ENCODE assay signal across 12 cellular contexts in the genomic region with DNA sequence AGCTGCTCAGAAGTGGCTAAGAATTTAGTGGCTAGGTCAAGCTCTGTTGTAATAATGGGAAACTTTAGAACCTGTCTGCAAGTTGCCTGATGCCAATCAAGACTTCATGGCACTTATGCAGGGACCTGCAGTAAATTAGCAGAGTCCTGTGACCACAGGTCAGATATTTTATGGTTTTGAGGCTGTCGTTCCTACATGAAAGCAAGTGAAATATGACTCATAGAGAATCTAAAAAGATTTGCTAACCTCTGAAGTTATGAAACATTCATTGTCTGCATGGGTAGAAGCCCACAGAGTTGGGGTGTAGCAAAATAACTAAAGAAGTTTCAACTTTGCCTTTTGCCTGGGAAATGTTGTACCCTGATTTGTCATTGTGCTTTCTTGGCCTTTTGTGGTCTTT. TPM values are rescaled to one million over a fixed set of nuclear protein-coding genes. Genes with fewer than 3 reads are reported as not detected.
DNase-seq lines count a peak whose midpoint lies in the region; ATAC-seq and TF ChIP-seq lines count a peak whose summit lies in the region.
"Had no signal": no experiment of that assay in that cellular context is flagged by ENCODE, and none has a peak within 500 bp of the region (broad histone marks: within the 10 kb centered on the region; RNA-seq: fewer than 3 reads in every experiment).

No MANE protein-coding gene starts in this region.

- no peaks in the 10 kb centered on the region; the same call in none of the 2 replicates for H3K27me3 ChIP-seq in GM06990 (replicated peaks; ENCODE audit: control insufficient read depth, insufficient read depth, low read length)
- no peaks in the 10 kb centered on the region for H3K27me3 ChIP-seq in mammary epithelial cell (ENCODE audit: insufficient read depth, low read length)
- no peaks in the 10 kb centered on the region for H3K27me3 ChIP-seq in testis
- H3K27me3 ChIP-seq in suprapubic skin = no peaks in the 10 kb centered on the region

- H3K4me1 ChIP-seq in mammary epithelial cell (ENCODE audit: insufficient read depth, low read length) = no peaks in the 10 kb centered on the region
- H3K4me1 ChIP-seq in testis = no peaks in the 10 kb centered on the region
- H3K4me1 ChIP-seq in suprapubic skin = no peaks in the 10 kb centered on the region

- TF ChIP-seq CTCF in GM06990 (IDR thresholded peaks at IDR 0.05; ENCODE audit: insufficient read depth, low read length, poor library complexity, severe bottlenecking) (no peak), mammary epithelial cell (conservative IDR thresholded peaks at IDR 0.05 in 1 of 2, IDR thresholded peaks at IDR 0.05 in 1 of 2; ENCODE audit: extremely low read depth in 1 of 2, insufficient read depth in 1 of 2, low read depth in 1 of 2, low read length in 2 of 2) (no peak), testis (IDR thresholded peaks at IDR 0.05) (no peak), suprapubic skin (IDR thresholded peaks at IDR 0.05) (no peak)

- no peak overlapping the region for H3K27ac Mint-ChIP-seq in activated CD4-positive, alpha-beta memory T cell treated with anti-CD3 and anti-CD28 coated beads for 36 hours
- H3K27ac Mint-ChIP-seq: CD8-positive, alpha-beta T cell had no signal

- H3K4me2 ChIP-seq in mammary epithelial cell (ENCODE audit: insufficient read depth, low read depth, low read length) = no peak overlapping the region

- no peak overlapping the region for H3K4me3 Mint-ChIP-seq in activated CD4-positive, alpha-beta memory T cell treated with anti-CD3 and anti-CD28 coated beads for 36 hours
- H3K4me3 Mint-ChIP-seq: CD8-positive, alpha-beta T cell had no signal

- no peak for TF ChIP-seq POLR2A in testis (IDR thresholded peaks at IDR 0.05)
- no peak for TF ChIP-seq POLR2A in suprapubic skin (IDR thresholded peaks at IDR 0.05)

- DNase-seq in GM06990 (ENCODE audit: extremely low read depth, insufficient read length) (peak; percentile 71), mammary epithelial cell (peak; percentile 69), DMS 273 (lab: John Stamatoyannopoulos, UW; ENCODE audit: unreplicated experiment) (no peak), testis (no peak), suprapubic skin (ENCODE audit: low spot score in 2 of 2) (no peak)
- DNase-seq in activated CD4-positive, alpha-beta memory T cell treated with anti-CD3 and anti-CD28 coated beads for 36 hours = no peak
- DNase-seq: anterior cingulate cortex; CD8-positive, alpha-beta T cell; kidney had no signal

- BruUV-seq in mammary epithelial cell (replicated peaks; lab: Mats Ljungman, UMichigan) = no TSS peak

- ATAC-seq in GM21576 (IDR thresholded peaks at IDR 0.05; ENCODE audit: unreplicated experiment) (peak; percentile 92), HG03457 (IDR thresholded peaks at IDR 0.05; ENCODE audit: unreplicated experiment) (peak; percentile 78)
- ATAC-seq: CD8-positive, alpha-beta T cell had no signal

- TF ChIP-seq EP300 in suprapubic skin (IDR thresholded peaks at IDR 0.05) = no peak

- H3K36me3 Mint-ChIP-seq in activated CD4-positive, alpha-beta memory T cell treated with anti-CD3 and anti-CD28 coated beads for 36 hours = no peaks in the 10 kb centered on the region
- H3K36me3 Mint-ChIP-seq: CD8-positive, alpha-beta T cell had no signal

- no peaks in the 10 kb centered on the region for H4K20me1 ChIP-seq in mammary epithelial cell (ENCODE audit: insufficient read depth, low read length)

- H3K27me3 Mint-ChIP-seq in activated CD4-positive, alpha-beta memory T cell treated with anti-CD3 and anti-CD28 coated beads for 36 hours = no peaks in the 10 kb centered on the region

- POLR2A ChIA-PET in activated CD4-positive, alpha-beta memory T cell treated with anti-CD3 and anti-CD28 coated beads for 36 hours (lab: Charles Lee) = no interaction called here

- CTCF ChIA-PET in mammary epithelial cell (lab: Charles Lee; ENCODE audit: low non-redundant PET) = no interaction called here
- CTCF ChIA-PET in activated CD4-positive, alpha-beta memory T cell treated with anti-CD3 and anti-CD28 coated beads for 36 hours (lab: Charles Lee) = no interaction called here

- H3K9me3 ChIP-seq in mammary epithelial cell (replicated peaks; ENCODE audit: insufficient read depth, low read length) (peaks cover 8% of the 10 kb centered on the region), testis (no peaks in the 10 kb centered on the region), suprapubic skin (no peaks in the 10 kb centered on the region)

- H3K79me2 ChIP-seq in mammary epithelial cell (ENCODE audit: insufficient read depth, low read length) = no peaks in the 10 kb centered on the region

- no peaks in the 10 kb centered on the region for H3K9me3 Mint-ChIP-seq in activated CD4-positive, alpha-beta memory T cell treated with anti-CD3 and anti-CD28 coated beads for 36 hours
- H3K9me3 Mint-ChIP-seq: CD8-positive, alpha-beta T cell had no signal

- H2AFZ ChIP-seq in mammary epithelial cell (ENCODE audit: low read depth, low read length) = no peak overlapping the region

- in situ Hi-C loops in mammary epithelial cell (cut with MboI; ENCODE audit: low sequenced_read_pairs in 2 of 2) = no loop called here

- H3K4me3 ChIP-seq in GM06990 (replicated peaks; ENCODE audit: low read depth, low read length) = no peak overlapping the region
- no peak overlapping the region for H3K4me3 ChIP-seq in mammary epithelial cell (replicated peaks in 1 of 3; ENCODE audit: insufficient read depth in 1 of 3, low read depth in 2 of 3, low read length in 3 of 3)
- no peak overlapping the region for H3K4me3 ChIP-seq in testis
- no peak overlapping the region for H3K4me3 ChIP-seq in suprapubic skin

- no peak overlapping the region for H3K9ac ChIP-seq in mammary epithelial cell (ENCODE audit: insufficient read depth, low read length)

- dilution Hi-C loops in mammary epithelial cell (cut with HindIII; ENCODE audit: low sequenced_read_pairs) = no loop called here

- H3K27ac ChIP-seq in mammary epithelial cell (ENCODE audit: insufficient read depth, low read depth, low read length) (no peak overlapping the region), testis (no peak overlapping the region), suprapubic skin (no peak overlapping the region)

- H3K4me1 Mint-ChIP-seq in activated CD4-positive, alpha-beta memory T cell treated with anti-CD3 and anti-CD28 coated beads for 36 hours (ENCODE audit: low read depth) = no peaks in the 10 kb centered on the region

- H3K36me3 ChIP-seq in GM06990 (ENCODE audit: control insufficient read depth, insufficient read depth, low read length) (no peaks in the 10 kb centered on the region), mammary epithelial cell (ENCODE audit: insufficient read depth, low read length) (no peaks in the 10 kb centered on the region), testis (ENCODE audit: low read depth, missing control alignments) (no peaks in the 10 kb centered on the region), suprapubic skin (no peaks in the 10 kb centered on the region)

- intact Hi-C loops in mammary epithelial cell (cut with micrococcal nuclease) (no loop called here), testis (cut with DNase I; ENCODE audit: low total_unique reads) (no loop called here)
- intact Hi-C loops in activated CD4-positive, alpha-beta memory T cell treated with anti-CD3 and anti-CD28 coated beads for 36 hours (cut with micrococcal nuclease) = no loop called here

- 27% methylated on average over 1 of the region's 1 CpG for WGBS in mammary epithelial cell (ENCODE audit: low coverage, missing lambda C conversion rate)
- 61 to 79% methylated on average over 1 of the region's 1 CpG for WGBS in testis, 2 donors
- WGBS in suprapubic skin = 30% methylated on average over 1 of the region's 1 CpG

RNA-seq across cellular contexts. Expression of a gene that starts 32.3 kb away (rescaled TPM):
- total RNA-seq in mammary epithelial cell (not detected), testis (under 1 TPM; 0.47 to 0.68 TPM), suprapubic skin (not detected)
- polyA plus RNA-seq in mammary epithelial cell (not detected), testis (ENCODE audit: insufficient read depth, low read depth, low replicate concordance) (0.38 TPM)
- not detected for polyA minus RNA-seq in mammary epithelial cell
- total RNA-seq in activated CD4-positive, alpha-beta memory T cell treated with anti-CD3 and anti-CD28 coated beads for 36 hours = not detected
- total RNA-seq: CD8-positive, alpha-beta T cell; T-helper 1 cell treated with Interleukin-12 subunit alpha and Interleukin-12 subunit beta and Interleukin-4 antibody, amounts not matched to agents 30 ng/mL and 1 ng/mL, for 36 hours had no signal

Comparison
In these comparisons a context has a peak if more than half of its experiments do, and no peak if none do; other contexts are left out.
1. DNase-seq: peak in GM06990 (single experiment) and mammary epithelial cell (single experiment); none in activated CD4-positive, alpha-beta memory T cell treated with anti-CD3 and anti-CD28 coated beads for 36 hours (single experiment), DMS 273 (single experiment), testis (single experiment) and suprapubic skin (0 of 2).